Comparison of ENCODE assay signal across 9 cellular contexts in the genomic region with DNA sequence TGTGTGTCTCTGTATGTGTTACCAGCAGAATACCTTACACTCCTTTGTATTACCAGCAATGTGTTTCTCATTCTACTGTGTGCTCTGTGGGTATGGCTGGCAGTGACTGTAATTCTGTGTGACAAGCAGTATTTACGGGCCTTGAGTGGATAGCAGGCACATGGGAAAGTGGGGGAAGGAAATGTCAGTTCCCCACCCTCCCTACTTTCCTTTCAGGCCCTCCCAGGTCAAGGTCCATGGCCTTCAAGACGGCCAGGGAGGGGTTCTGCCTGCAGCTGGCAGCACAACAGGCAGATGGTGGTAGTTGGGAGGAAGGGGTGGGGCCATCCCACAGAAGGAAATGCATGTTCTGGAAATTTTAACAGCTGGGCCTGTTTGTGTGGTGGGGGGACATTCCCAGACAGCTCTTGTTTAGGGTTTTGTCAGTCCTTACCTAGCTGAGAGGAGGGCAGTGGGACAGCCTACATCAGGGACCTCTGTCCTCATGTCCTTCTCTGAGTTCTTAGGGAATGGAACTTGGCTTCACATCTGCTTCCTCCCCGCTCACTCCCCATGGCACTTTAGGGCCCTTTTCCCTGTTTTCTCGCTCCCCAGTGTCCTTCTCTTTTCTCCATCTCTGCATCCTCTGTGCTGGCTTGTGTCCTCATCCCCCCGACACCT. TPM values are rescaled to one million over a fixed set of nuclear protein-coding genes. Genes with fewer than 3 reads are reported as not detected.
DNase-seq lines count a peak whose midpoint lies in the region; ATAC-seq, FAIRE-seq and TF ChIP-seq lines count a peak whose summit lies in the region.
"Had no signal": no experiment of that assay in that cellular context is flagged by ENCODE, and none has a peak within 500 bp of the region (broad histone marks: within the 10 kb centered on the region; RNA-seq: fewer than 3 reads in every experiment).

No MANE protein-coding gene starts in this region.

- no peak overlapping the region for H3K56ac ChIP-seq in IMR-90 (ENCODE audit: extremely low read depth, insufficient read depth, low read length)

- H3K36me3 ChIP-seq in IMR-90 (ENCODE audit: control insufficient read depth, insufficient read depth, low read length) (peaks cover 9% of the 10 kb centered on the region), mammary epithelial cell (ENCODE audit: insufficient read depth, low read length) (no peaks in the 10 kb centered on the region), mucosa of stomach (ENCODE audit: control insufficient read depth, insufficient read depth, low read length) (no peaks in the 10 kb centered on the region)

- H3K27me3 ChIP-seq in IMR-90 (ENCODE audit: control insufficient read depth, insufficient read depth, low read length): no peaks in the 10 kb centered on the region
- H3K27me3 ChIP-seq in mammary epithelial cell (ENCODE audit: insufficient read depth, low read length): no peaks in the 10 kb centered on the region
- no peaks in the 10 kb centered on the region for H3K27me3 ChIP-seq in mucosa of stomach (ENCODE audit: control insufficient read depth, insufficient read depth, low read length)

- H3K79me2 ChIP-seq in mammary epithelial cell (ENCODE audit: insufficient read depth, low read length): no peaks in the 10 kb centered on the region

- POLR2A ChIA-PET in IMR-90 (lab: Charles Lee; ENCODE audit: unreplicated experiment): no interaction called here

- intact Hi-C loops in IMR-90 (cut with micrococcal nuclease): no loop called here
- intact Hi-C loops in mammary epithelial cell (cut with micrococcal nuclease): no loop called here

- peaks cover 30% of the 10 kb centered on the region for H3K9me1 ChIP-seq in IMR-90 (ENCODE audit: insufficient read depth, low read length)

- peak; percentile 40 for DNase-seq in AG09319 (ENCODE audit: extremely low read depth, low read depth)
- no peak for DNase-seq in IMR-90
- no peak for DNase-seq in mammary epithelial cell
- DNase-seq in urothelium cell line (ENCODE audit: low spot score): no peak
- no peak for DNase-seq in effector CD8-positive, alpha-beta T cell (lab: John Stamatoyannopoulos, UW)

- peak overlapping the region; percentile 39 for H2BK5ac ChIP-seq in IMR-90 (ENCODE audit: low read depth, low read length, poor library complexity, severe bottlenecking)

- H3K14ac ChIP-seq in IMR-90 (replicated peaks; ENCODE audit: low read depth, low read length): peak overlapping the region; percentile 62

- H3K27ac ChIP-seq in IMR-90 (ENCODE audit: insufficient read depth, low read length): peak overlapping the region; percentile 44
- peak overlapping the region; percentile 96 for H3K27ac ChIP-seq in mammary epithelial cell (ENCODE audit: insufficient read depth, low read depth, low read length)

- peak overlapping the region; percentile 55 for H3K23ac ChIP-seq in IMR-90 (ENCODE audit: low read depth, low read length)

- H3K4me3 ChIP-seq in IMR-90 (ENCODE audit: insufficient read depth, low read depth, low read length): no peak overlapping the region
- no peak overlapping the region for H3K4me3 ChIP-seq in mammary epithelial cell (replicated peaks in 1 of 3; ENCODE audit: insufficient read depth in 1 of 3, low read depth in 2 of 3, low read length in 3 of 3)
- H3K4me3 ChIP-seq in mucosa of stomach (ENCODE audit: low read length): no peak overlapping the region

- H3K4ac ChIP-seq in IMR-90 (ENCODE audit: low read depth, low read length): peak overlapping the region; percentile 65

- FAIRE-seq in urothelium cell line (lab: Jason Lieb, UNC): no peak

- TF ChIP-seq POLR2A in IMR-90 (IDR thresholded peaks at IDR 0.05; ENCODE audit: low read depth, low read length): no peak

- peaks cover 0 to 13% of the 10 kb centered on the region in 2 experiments; a peak in 1 of 4 replicates for H3K79me1 ChIP-seq in IMR-90 (ENCODE audit: low read depth in 1 of 2, low read length in 2 of 2)

- TF ChIP-seq RAD21 in IMR-90 (IDR thresholded peaks at IDR 0.05; ENCODE audit: low read length): no peak

- WGBS in IMR-90 (ENCODE audit: extremely low coverage in 2 of 2, insufficient read length in 1 of 2), 2 experiments: 77% methylated on average over 2 of the region's 5 CpGs; no CpG with 5 or more reads in 1 of the 2 experiments
- 93% methylated on average over 5 of the region's 5 CpGs for WGBS in mammary epithelial cell (ENCODE audit: low coverage, missing lambda C conversion rate)

- peak; percentile 15 for ATAC-seq in IMR-90 (ENCODE audit: low read depth)
- ATAC-seq in GM18868 (IDR thresholded peaks at IDR 0.05; ENCODE audit: unreplicated experiment): no peak
- ATAC-seq in GM21737 (IDR thresholded peaks at IDR 0.05; ENCODE audit: unreplicated experiment): no peak
- ATAC-seq: Panc1 had no signal

- H2AK5ac ChIP-seq in IMR-90 (ENCODE audit: low read depth, low read length): peak overlapping the region; percentile 67

- peaks cover 3% of the 10 kb centered on the region; the same call in 1 of the 2 replicates for H4K20me1 ChIP-seq in IMR-90 (ENCODE audit: insufficient read depth, low read length)
- H4K20me1 ChIP-seq in mammary epithelial cell (ENCODE audit: insufficient read depth, low read length): no peaks in the 10 kb centered on the region

- H3K9me3 ChIP-seq in IMR-90 (ENCODE audit: control insufficient read depth, insufficient read depth, low read length) (no peaks in the 10 kb centered on the region), mammary epithelial cell (replicated peaks; ENCODE audit: insufficient read depth, low read length) (no peaks in the 10 kb centered on the region), mucosa of stomach (ENCODE audit: control insufficient read depth, low read length) (no peaks in the 10 kb centered on the region)

- H4K5ac ChIP-seq in IMR-90 (ENCODE audit: low read depth, low read length): peak overlapping the region; percentile 62

- BruUV-seq in IMR-90 (replicated peaks; lab: Mats Ljungman, UMichigan) (no TSS peak), mammary epithelial cell (replicated peaks; lab: Mats Ljungman, UMichigan) (no TSS peak)

- H2BK120ac ChIP-seq in IMR-90 (ENCODE audit: low read depth, low read length): peak overlapping the region; percentile 55

- H2AFZ ChIP-seq in IMR-90 (replicated peaks; ENCODE audit: low read length, poor library complexity): peak overlapping the region; percentile 46
- H2AFZ ChIP-seq in mammary epithelial cell (ENCODE audit: low read depth, low read length): peak overlapping the region; percentile 76

- peak overlapping the region; percentile 62 to 92; a peak in 2 of 4 replicates for H4K8ac ChIP-seq in IMR-90 (ENCODE audit: low read depth in 2 of 2, low read length in 2 of 2)

- no peak overlapping the region for H3K4me2 ChIP-seq in IMR-90 (ENCODE audit: low read depth, low read length)
- no peak overlapping the region for H3K4me2 ChIP-seq in mammary epithelial cell (ENCODE audit: insufficient read depth, low read depth, low read length)

- dilution Hi-C loops in IMR-90 (cut with HindIII; ENCODE audit: low sequenced_read_pairs, unreplicated experiment) (no loop called here), mammary epithelial cell (cut with HindIII; ENCODE audit: low sequenced_read_pairs) (loop anchor here (25.0 kb wide), 1 partner anchor 517 kb away; no protein-coding TSS in a partner anchor)

- H3K4me1 ChIP-seq in IMR-90 (ENCODE audit: control insufficient read depth, insufficient read depth, low read length): peaks cover 22% of the 10 kb centered on the region
- peaks cover 41% of the 10 kb centered on the region for H3K4me1 ChIP-seq in mammary epithelial cell (ENCODE audit: insufficient read depth, low read length)
- peaks cover 59% of the 10 kb centered on the region for H3K4me1 ChIP-seq in mucosa of stomach (ENCODE audit: control insufficient read depth, insufficient read depth, low read length)

- H2BK20ac ChIP-seq in IMR-90 (ENCODE audit: low read depth, low read length): peak overlapping the region; percentile 50; the same call in 1 of the 2 replicates

- in situ Hi-C loops in IMR-90 (cut with MboI; ENCODE audit: low sequenced_read_pairs): no loop called here
- in situ Hi-C loops in mammary epithelial cell (cut with MboI; ENCODE audit: low sequenced_read_pairs in 2 of 2): no loop called here

- H2AK9ac ChIP-seq in IMR-90 (replicated peaks; ENCODE audit: low read depth, low read length, poor library complexity): peak overlapping the region; percentile 75

- peak overlapping the region; percentile 85; the same call in 1 of the 3 replicates for H2BK15ac ChIP-seq in IMR-90 (ENCODE audit: low read depth, low read length)

- H4K91ac ChIP-seq in IMR-90 (ENCODE audit: insufficient read depth, low read depth, low read length): no peak overlapping the region; the same call in 1 of the 2 replicates

- H3K18ac ChIP-seq in IMR-90 (ENCODE audit: low read depth, low read length): peak overlapping the region; percentile 7

- CTCF ChIA-PET in IMR-90 (lab: Yijun Ruan, JAX) (no interaction called here), mammary epithelial cell (lab: Charles Lee; ENCODE audit: low non-redundant PET) (interaction anchor here (0.6 kb wide), 1 partner anchor 20 kb away, joined by 3 read pairs; no protein-coding TSS in a partner anchor)

- H3K9ac ChIP-seq in IMR-90 (ENCODE audit: low read depth, low read length) (no peak overlapping the region), mammary epithelial cell (ENCODE audit: insufficient read depth, low read length) (no peak overlapping the region), mucosa of stomach (ENCODE audit: low read length) (peak overlapping the region; percentile 31)

- TF ChIP-seq CTCF in AG09319 (IDR thresholded peaks at IDR 0.05; ENCODE audit: low read depth, low read length) (no peak), IMR-90 (conservative IDR thresholded peaks at IDR 0.05; ENCODE audit: low read depth, low read length) (no peak), mammary epithelial cell (conservative IDR thresholded peaks at IDR 0.05 in 1 of 2, IDR thresholded peaks at IDR 0.05 in 1 of 2; ENCODE audit: extremely low read depth in 1 of 2, insufficient read depth in 1 of 2, low read depth in 1 of 2, low read length in 2 of 2) (no peak)

TF ChIP-seq in IMR-90, 13 proteins besides CTCF, POLR2A, EP300 and RAD21 (continues in another document):
- TF ChIP-seq, protein P1, sequence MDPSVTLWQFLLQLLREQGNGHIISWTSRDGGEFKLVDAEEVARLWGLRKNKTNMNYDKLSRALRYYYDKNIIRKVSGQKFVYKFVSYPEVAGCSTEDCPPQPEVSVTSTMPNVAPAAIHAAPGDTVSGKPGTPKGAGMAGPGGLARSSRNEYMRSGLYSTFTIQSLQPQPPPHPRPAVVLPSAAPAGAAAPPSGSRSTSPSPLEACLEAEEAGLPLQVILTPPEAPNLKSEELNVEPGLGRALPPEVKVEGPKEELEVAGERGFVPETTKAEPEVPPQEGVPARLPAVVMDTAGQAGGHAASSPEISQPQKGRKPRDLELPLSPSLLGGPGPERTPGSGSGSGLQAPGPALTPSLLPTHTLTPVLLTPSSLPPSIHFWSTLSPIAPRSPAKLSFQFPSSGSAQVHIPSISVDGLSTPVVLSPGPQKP (IDR thresholded peaks at IDR 0.05; ENCODE audit: borderline replicate concordance, low read depth, low read length): no peak
- no peak for TF ChIP-seq SMC3 (IDR thresholded peaks at IDR 0.05; ENCODE audit: low read depth, low read length)

RNA-seq across cellular contexts. Expression of gene TNIP1, which starts 14.6 kb away (rescaled TPM):
- 88.0 and 92.8 TPM in 2 replicates for total RNA-seq in IMR-90 (2012; rRNA removed)
- 63.8 and 67.1 TPM in 2 replicates for polyA plus RNA-seq in IMR-90 (2012; rRNA removed)
- polyA plus RNA-seq in IMR-90 (2012; cell fraction: cytosol; rRNA removed): 62.2 and 66.5 TPM in 2 replicates
- polyA plus RNA-seq in IMR-90 (2012; cell fraction: nucleus; rRNA removed; ENCODE audit: low replicate concordance): 59.0 and 59.6 TPM in 2 replicates
- 100 to 1,000 TPM in 1 of 2 donors, 10 to 100 TPM in 1; 74.3 to 247 TPM for total RNA-seq in mammary epithelial cell
- 118 TPM for polyA plus RNA-seq in mammary epithelial cell
- polyA minus RNA-seq in mammary epithelial cell: 137 TPM
